Comparison of ENCODE assay signal across 31 cellular contexts in the genomic region with DNA sequence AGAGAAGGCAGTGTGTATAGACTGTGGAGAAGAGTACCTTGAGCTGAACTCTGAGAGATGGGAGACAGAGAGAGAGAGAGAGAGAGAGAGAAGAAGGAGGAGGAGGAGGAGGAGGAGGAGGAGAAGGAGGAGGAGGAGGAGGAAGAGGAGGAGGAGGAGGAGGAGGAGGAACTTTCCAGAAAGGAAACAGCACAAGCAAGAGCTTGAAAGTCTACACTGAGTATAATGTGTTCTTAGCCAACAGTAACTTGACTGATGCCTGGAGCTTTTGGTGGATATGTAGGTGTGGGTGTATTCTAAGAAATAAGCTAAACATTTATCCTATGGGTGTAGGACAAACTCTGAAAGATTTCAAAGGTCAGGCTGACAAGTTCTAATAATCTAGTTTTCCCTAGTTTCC.
"Had no signal": no experiment of that assay in that cellular context is flagged by ENCODE, and none has a peak within 500 bp of the region (broad histone marks: within the 10 kb centered on the region; RNA-seq: fewer than 3 reads in every experiment).

No MANE protein-coding gene starts in this region.

- DNase-seq: activated CD4-positive, alpha-beta T cell treated with anti-CD3 and anti-CD28 coated beads, Interleukin-2, amount 10 ng/mL, durations not matched to agents 24 days and 14 days; activated CD4-positive, alpha-beta T cell treated with anti-CD3 and anti-CD28 coated beads, Interleukin-2, amount 50 U/mL, for 4 hours; activated CD8-positive, alpha-beta memory T cell treated with anti-CD3 and anti-CD28 coated beads, Interleukin-2, amount 50 U/mL, for 4 hours; activated gamma-delta T cell; activated naive CD4-positive, alpha-beta T cell treated with Interleukin-2 at 50 U/mL for 16 hours; activated T-cell treated with anti-CD3 and anti-CD28 coated beads for 4 hours; activated T-cell treated with anti-CD3 and anti-CD28 coated beads, Interleukin-2, amount 50 U/mL, for 48 hours; adrenal gland; central memory CD4-positive, alpha-beta T cell; NCI-H1048; NCI-H1105 treated with DMSO at 0.1 percent for 48 hours; NCI-H1436; NCI-H1694; NCI-H1930; NCI-H2081 treated with DMSO at 0.1 percent for 48 hours; NCI-H226; NCI-H524 treated with DMSO at 0.1 percent for 48 hours; NK-92 treated with Interleukin-12 subunit alpha and Interleukin-12 subunit beta, amount 100 ng/mL, for 24 hours; PC-3; Peyer's patch; RPMI8226; SHP77 treated with DMSO at 0.1 percent for 48 hours; SK-N-SH had no signal

- H3K36me3 ChIP-seq: adrenal gland, Peyer's patch, SJSA1 had no signal

- H3K4me3 Mint-ChIP-seq: activated CD4-positive, alpha-beta T cell treated with anti-CD3 and anti-CD28 coated beads, Interleukin-2, amount 10 ng/mL, durations not matched to agents 24 days and 14 days; activated naive CD4-positive, alpha-beta T cell treated with anti-CD3 and anti-CD28 coated beads, Interleukin-2, amount 50 U/mL, for 24 hours; brain; T-helper 1 cell treated with Interleukin-12 subunit alpha and Interleukin-12 subunit beta and Interleukin-4 antibody, amounts not matched to agents 30 μg/mL and 1 μg/mL, for 36 hours; T-helper 2 cell treated with Interferon-gamma antibody and Interleukin-4, amounts not matched to agents 5 μg/mL and 100 μg/mL, for 36 hours had no signal

- H3K27ac ChIP-seq: adrenal gland, Peyer's patch, SJSA1 had no signal

- H3K4me1 ChIP-seq: adrenal gland, Peyer's patch, SJSA1 had no signal

- H3K9me3 ChIP-seq: adrenal gland, Peyer's patch, SJSA1, SK-N-SH had no signal

- H3K9me3 Mint-ChIP-seq: activated CD4-positive, alpha-beta T cell treated with anti-CD3 and anti-CD28 coated beads, Interleukin-2, amount 10 ng/mL, durations not matched to agents 24 days and 14 days; activated naive CD4-positive, alpha-beta T cell treated with anti-CD3 and anti-CD28 coated beads, Interleukin-2, amount 50 U/mL, for 24 hours; activated T-helper 2 cell treated with anti-CD3 and anti-CD28 coated beads, Interferon-gamma antibody, Interleukin-2, Interleukin-4, amounts not matched to agents 10 μg/mL and 5 μg/mL and 100 μg/mL, durations not matched to agents 14 hours and 24 hours and 36 hours; brain; T-helper 1 cell treated with Interleukin-12 subunit alpha and Interleukin-12 subunit beta and Interleukin-4 antibody, amounts not matched to agents 30 μg/mL and 1 μg/mL, for 36 hours; T-helper 2 cell treated with Interferon-gamma antibody and Interleukin-4, amounts not matched to agents 5 μg/mL and 100 μg/mL, for 36 hours had no signal

- H3K4me3 ChIP-seq: adrenal gland, Peyer's patch, SJSA1 had no signal

- H3K27me3 Mint-ChIP-seq: activated CD4-positive, alpha-beta T cell treated with anti-CD3 and anti-CD28 coated beads, Interleukin-2, amount 10 ng/mL, durations not matched to agents 24 days and 14 days; activated naive CD4-positive, alpha-beta T cell treated with anti-CD3 and anti-CD28 coated beads, Interleukin-2, amount 50 U/mL, for 24 hours had no signal

- H3K27me3 ChIP-seq: adrenal gland, Peyer's patch, SJSA1 had no signal

- H3K4me1 Mint-ChIP-seq: brain had no signal

- H3K36me3 Mint-ChIP-seq: activated naive CD4-positive, alpha-beta T cell treated with anti-CD3 and anti-CD28 coated beads, Interleukin-2, amount 50 U/mL, for 24 hours; brain had no signal

- H3K4me2 ChIP-seq: SK-N-SH had no signal

- ATAC-seq: PC-3 had no signal

- FAIRE-seq: bronchial epithelial cell, TTC549 had no signal

- H3K9ac ChIP-seq: SK-N-SH had no signal

- H3K27ac Mint-ChIP-seq: activated CD4-positive, alpha-beta T cell treated with anti-CD3 and anti-CD28 coated beads, Interleukin-2, amount 10 ng/mL, durations not matched to agents 24 days and 14 days; activated naive CD4-positive, alpha-beta T cell treated with anti-CD3 and anti-CD28 coated beads, Interleukin-2, amount 50 U/mL, for 24 hours; activated T-helper 2 cell treated with anti-CD3 and anti-CD28 coated beads, Interferon-gamma antibody, Interleukin-2, Interleukin-4, amounts not matched to agents 10 μg/mL and 5 μg/mL and 100 μg/mL, durations not matched to agents 14 hours and 24 hours and 36 hours; brain; T-helper 1 cell treated with Interleukin-12 subunit alpha and Interleukin-12 subunit beta and Interleukin-4 antibody, amounts not matched to agents 30 μg/mL and 1 μg/mL, for 36 hours; T-helper 2 cell treated with Interferon-gamma antibody and Interleukin-4, amounts not matched to agents 5 μg/mL and 100 μg/mL, for 36 hours had no signal
